In genomic region chr2:102143450-102143985, GRCh38 we compare ENCODE assay signal across 9 cellular contexts. TPM values are rescaled to one million over a fixed set of nuclear protein-coding genes. Genes with fewer than 3 reads are reported as not detected.
A peak's percentile ranks its signal among the peaks of the same experiment; 100 is the strongest.
DNase-seq lines count a peak whose midpoint lies in the region; ATAC-seq and TF ChIP-seq lines count a peak whose summit lies in the region.
"Had no signal": no experiment of that assay in that cellular context is flagged by ENCODE, and none has a peak within 500 bp of the region (broad histone marks: within the 10 kb centered on the region; RNA-seq: fewer than 3 reads in every experiment).

No MANE protein-coding gene starts in this region.

- in situ Hi-C loops in mammary epithelial cell (cut with MboI; ENCODE audit: low sequenced_read_pairs in 2 of 2): no loop called here

- dilution Hi-C loops in mammary epithelial cell (cut with HindIII; ENCODE audit: low sequenced_read_pairs): no loop called here

- peak overlapping the region; percentile 99 for H2AFZ ChIP-seq in mammary epithelial cell (ENCODE audit: low read depth, low read length)

- H3K4me3 ChIP-seq in MG63: peak overlapping the region; percentile 50
- peak overlapping the region; percentile 71 to 83 (median 75) for H3K4me3 ChIP-seq in mammary epithelial cell (replicated peaks in 1 of 3; ENCODE audit: insufficient read depth in 1 of 3, low read depth in 2 of 3, low read length in 3 of 3)
- peak overlapping the region; percentile 59 for H3K4me3 ChIP-seq in kidney epithelial cell (ENCODE audit: low read depth, low read length)
- peak overlapping the region; percentile 61 to 68 (median 62) for H3K4me3 ChIP-seq in stomach

- ATAC-seq in HG02623 (IDR thresholded peaks at IDR 0.05; ENCODE audit: unreplicated experiment): no peak

- peak overlapping the region; percentile 97 for H3K4me2 ChIP-seq in mammary epithelial cell (ENCODE audit: insufficient read depth, low read depth, low read length)

- H3K4me1 ChIP-seq in mammary epithelial cell (ENCODE audit: insufficient read depth, low read length): peaks cover 4% of the 10 kb centered on the region
- peaks cover 3 to 52% (median 14%) of the 10 kb centered on the region in 4 donors for H3K4me1 ChIP-seq in stomach

- H4K20me1 ChIP-seq in mammary epithelial cell (ENCODE audit: insufficient read depth, low read length): no peaks in the 10 kb centered on the region

- TF ChIP-seq EP300 in stomach (IDR thresholded peaks at IDR 0.05): no peak

- DNase-seq in MG63 (no peak), mammary epithelial cell (no peak), kidney epithelial cell (ENCODE audit: low read depth) (no peak), stomach (no peak), SIG-M5 (lab: John Stamatoyannopoulos, UW) (no peak), globus pallidus (ENCODE audit: low spot score) (no peak)
- DNase-seq in activated effector memory CD4-positive, alpha-beta T cell treated with anti-CD3 and anti-CD28 coated beads, Interleukin-2, amount 50 U/mL, for 16 hours: no peak
- DNase-seq: RPMI8226 had no signal

- intact Hi-C loops in mammary epithelial cell (cut with micrococcal nuclease) (no loop called here), stomach (cut with DNase I; ENCODE audit: low total_unique reads) (no loop called here)

- peaks cover 32% of the 10 kb centered on the region for H3K79me2 ChIP-seq in mammary epithelial cell (ENCODE audit: insufficient read depth, low read length)

- BruUV-seq in mammary epithelial cell (replicated peaks; lab: Mats Ljungman, UMichigan): TSS peak; percentile 49

- H3K9me3 ChIP-seq in MG63 (peaks cover 16% of the 10 kb centered on the region), mammary epithelial cell (replicated peaks; ENCODE audit: insufficient read depth, low read length) (peaks cover 38% of the 10 kb centered on the region), stomach (peaks cover 0 to 36% (median 21%) of the 10 kb centered on the region in 4 donors)

- H3K27ac ChIP-seq in mammary epithelial cell (ENCODE audit: insufficient read depth, low read depth, low read length) (peak overlapping the region; percentile 58), stomach (peak overlapping the region; percentile 91 to 96 (median 94))

- TF ChIP-seq CTCF in mammary epithelial cell (conservative IDR thresholded peaks at IDR 0.05 in 1 of 2, IDR thresholded peaks at IDR 0.05 in 1 of 2; ENCODE audit: extremely low read depth in 1 of 2, insufficient read depth in 1 of 2, low read depth in 1 of 2, low read length in 2 of 2): no peak
- TF ChIP-seq CTCF in kidney epithelial cell (IDR thresholded peaks at IDR 0.05; ENCODE audit: insufficient read depth, low read length, poor library complexity, severe bottlenecking): no peak
- no peak for TF ChIP-seq CTCF in stomach (IDR thresholded peaks at IDR 0.05)

- no peak for TF ChIP-seq POLR2A in stomach (IDR thresholded peaks at IDR 0.05)

- CTCF ChIA-PET in mammary epithelial cell (lab: Charles Lee; ENCODE audit: low non-redundant PET): no interaction called here

- peaks cover 17% of the 10 kb centered on the region; the same call in 1 of the 2 replicates for H3K36me3 ChIP-seq in MG63
- H3K36me3 ChIP-seq in mammary epithelial cell (ENCODE audit: insufficient read depth, low read length): no peaks in the 10 kb centered on the region
- peaks cover 6% of the 10 kb centered on the region for H3K36me3 ChIP-seq in kidney epithelial cell (ENCODE audit: control insufficient read depth, insufficient read depth, low read length)
- peaks cover 4 to 26% (median 13%) of the 10 kb centered on the region in 4 donors for H3K36me3 ChIP-seq in stomach

- no peak overlapping the region for H3K9ac ChIP-seq in mammary epithelial cell (ENCODE audit: insufficient read depth, low read length)

- WGBS in mammary epithelial cell (ENCODE audit: low coverage, missing lambda C conversion rate): 89% methylated on average over 7 of the region's 10 CpGs
- 41 to 82% (median 47%) methylated on average over 10 of the region's 10 CpGs for WGBS in stomach, 5 donors

- H3K27me3 ChIP-seq in MG63: no peaks in the 10 kb centered on the region
- no peaks in the 10 kb centered on the region for H3K27me3 ChIP-seq in mammary epithelial cell (ENCODE audit: insufficient read depth, low read length)
- no peaks in the 10 kb centered on the region for H3K27me3 ChIP-seq in kidney epithelial cell (ENCODE audit: control insufficient read depth, insufficient read depth, low read length)
- H3K27me3 ChIP-seq in stomach: no peaks in the 10 kb centered on the region

RNA-seq across cellular contexts. Expression of gene IL1R1, which starts 1.0 kb away (rescaled TPM):
- total RNA-seq in MG63 (2014; rRNA removed; shearing (Covaris generic); ENCODE audit: low replicate concordance): 0.82 and 1.4 TPM in 2 replicates
- total RNA-seq in mammary epithelial cell: 1 to 10 TPM; 7.7 to 8.7 TPM
- 6.9 TPM for polyA plus RNA-seq in mammary epithelial cell
- polyA minus RNA-seq in mammary epithelial cell: 6.4 TPM
- total RNA-seq in kidney epithelial cell: 8.7 and 12.9 TPM in 2 replicates
- 10 to 100 TPM; 17.5 to 67.7 (median 49.1) TPM for total RNA-seq in stomach
- polyA plus RNA-seq in stomach: 100 to 1,000 TPM in 1 of 3 donors, 10 to 100 TPM in 2; 26.5 to 109 (median 75.3) TPM

RNA-seq across cellular contexts. Expression of gene IL1RL2, which starts 43.3 kb away (rescaled TPM):
- not detected in 2 replicates for total RNA-seq in MG63 (2014; rRNA removed; shearing (Covaris generic); ENCODE audit: low replicate concordance)
- total RNA-seq in mammary epithelial cell (1 to 10 TPM in 1 of 2 donors, under 1 TPM in 1; 0.82 to 4.7 TPM), kidney epithelial cell (0.62 and 2.1 TPM in 2 replicates), stomach (1 to 10 TPM in 3 of 5 donors, not detected in 2; 2.2 to 4.3 (median 2.9) TPM)
- polyA plus RNA-seq in mammary epithelial cell (1.1 TPM), stomach (1 to 10 TPM in 2 of 3 donors, under 1 TPM in 1; 0.61 to 2.6 (median 1.2) TPM)
- polyA minus RNA-seq in mammary epithelial cell: 3.7 TPM
